28 cellular contexts compared by ENCODE assay signal in the genomic region with DNA sequence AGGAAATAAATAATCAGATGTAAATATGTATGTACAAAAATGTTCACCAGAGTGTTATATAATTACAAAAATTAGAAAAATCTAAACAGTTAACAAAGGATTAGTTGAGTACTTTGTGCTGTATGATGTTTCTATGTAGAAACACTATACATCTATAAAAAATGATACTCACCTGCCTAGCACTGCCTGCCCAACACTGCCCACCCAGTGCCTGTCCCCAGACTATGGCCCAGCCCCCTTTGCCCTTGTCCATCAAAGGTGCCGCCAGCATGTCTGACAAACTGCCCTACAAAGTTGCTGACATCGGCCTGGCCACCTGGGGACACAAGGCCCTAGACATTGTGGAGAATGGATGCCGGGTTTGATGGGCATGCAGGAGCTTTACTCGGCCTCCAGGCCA.
"Had no signal": no experiment of that assay in that cellular context is flagged by ENCODE, and none has a peak within 500 bp of the region (broad histone marks: within the 10 kb centered on the region; RNA-seq: fewer than 3 reads in every experiment).

No MANE protein-coding gene starts in this region.

- H3K4me1 ChIP-seq: parathyroid adenoma had no signal

- H3K27me3 ChIP-seq: ovary, spleen, stomach, thyroid gland, tibial nerve, upper lobe of left lung, vagina had no signal

- ATAC-seq: naive thymus-derived CD8-positive, alpha-beta T cell; natural killer cell treated with Interleukin-12 subunit alpha and Interleukin-12 subunit beta and Interleukin-15 and Interleukin-18, amount 100 ng/mL, for 72 hours; psoas muscle; right cardiac atrium; sciatic nerve; stimulated activated effector memory CD8-positive, alpha-beta T cell treated with anti-CD3 and anti-CD28 coated beads, Interleukin-12 subunit alpha, Interleukin-12 subunit beta, amount 100 ng/mL, for 72 hours; stimulated activated naive B cell treated with anti-CD40 and anti-IgM and Interleukin-4, amounts not matched to agents 10 μg/mL and 1 μg/mL and 100 μg/mL, for 72 hours had no signal

- H2AFZ ChIP-seq: parathyroid adenoma had no signal

- FAIRE-seq: urothelium cell line had no signal

- H3K4me3 ChIP-seq: ovary, psoas muscle, skin epidermis, smooth muscle cell, spleen, stomach, thoracic aorta, thyroid gland, tibial nerve, upper lobe of left lung, vagina had no signal

- H3K4me2 ChIP-seq: smooth muscle cell had no signal

- H3K27ac ChIP-seq: ovary, parathyroid adenoma, psoas muscle, skin epidermis, spleen, stomach, thoracic aorta, thyroid gland, tibial nerve, upper lobe of left lung, vagina had no signal

- H3K9ac ChIP-seq: parathyroid adenoma had no signal

- DNase-seq: naive B cell; naive thymus-derived CD8-positive, alpha-beta T cell; nephron progenitor cell; occipital lobe; ovary; posterior cingulate gyrus; psoas muscle; right cardiac atrium; spleen; stimulated activated CD4-positive, alpha-beta T cell treated with anti-CD3 and anti-CD28 coated beads, Interleukin-12 subunit alpha, Interleukin-12 subunit beta, amount 100 ng/mL, for 4 hours; stimulated activated CD4-positive, alpha-beta T cell treated with anti-CD3 and anti-CD28 coated beads, Interleukin-1b, Interleukin-23, amount 100 ng/mL, for 48 hours; stimulated activated CD4-positive, alpha-beta T cell treated with anti-CD3 and anti-CD28 coated beads, Interleukin-4, amount 100 ng/mL, for 24 hours; stimulated activated naive B cell treated with anti-CD40 and anti-IgM and Interleukin-4, amounts not matched to agents 10 μg/mL and 1 μg/mL and 100 μg/mL, for 72 hours; stimulated activated naive CD4-positive, alpha-beta T cell treated with Interleukin-2 at 50 U/mL for 16 hours; stomach; thyroid gland; trophoblast cell; upper lobe of left lung had no signal

- H3K36me3 ChIP-seq: ovary, spleen, stomach, thoracic aorta, thyroid gland, tibial nerve, upper lobe of left lung, vagina had no signal

- H3K9me3 ChIP-seq: ovary, psoas muscle, spleen, stomach, thoracic aorta, thyroid gland, tibial nerve, upper lobe of left lung, vagina had no signal

- H3K79me2 ChIP-seq: parathyroid adenoma had no signal
